In genomic region chr1:202235856-202236837, GRCh38 we compare ENCODE assay signal across 8 cellular contexts. TPM values are rescaled to one million over a fixed set of nuclear protein-coding genes. Genes with fewer than 3 reads are reported as not detected.
DNase-seq lines count a peak whose midpoint lies in the region; ATAC-seq and TF ChIP-seq lines count a peak whose summit lies in the region.

No MANE protein-coding gene starts in this region.

- no peaks in the 10 kb centered on the region for H3K9me3 Mint-ChIP-seq in HFFc6

- no peaks in the 10 kb centered on the region for H3K36me3 Mint-ChIP-seq in HFFc6 (ENCODE audit: low read depth)

- no peaks in the 10 kb centered on the region for H3K4me1 ChIP-seq in lower lobe of right lung

- peaks cover 15% of the 10 kb centered on the region for H3K27me3 ChIP-seq in lower lobe of right lung (ENCODE audit: low read depth)

- intact Hi-C loops in lower lobe of right lung (cut with DNase I), result no loop called here

- peak overlapping the region; percentile 98 for H3K27ac Mint-ChIP-seq in HFFc6

- ATAC-seq in lower lobe of right lung, result peak; percentile 92 to 93
- ATAC-seq in GM18519 (IDR thresholded peaks at IDR 0.05; ENCODE audit: low FRiP score, unreplicated experiment), result no peak

- DNase-seq in COLO829 (ENCODE audit: low spot score) (peak; percentile 89), HFFc6 (peak; percentile 95), NCI-H2227 (lab: John Stamatoyannopoulos, UW; ENCODE audit: unreplicated experiment) (peak; percentile 83), choroid plexus epithelial cell (ENCODE audit: low read depth) (peak; percentile 95), lower lobe of right lung (peak; percentile 73)
- DNase-seq in activated CD4-positive, alpha-beta T cell treated with anti-CD3 and anti-CD28 coated beads for 1 hour, result peak; percentile 37
- DNase-seq in stimulated activated CD8-positive, alpha-beta memory T cell treated with anti-CD3 and anti-CD28 coated beads, Interleukin-12 subunit alpha, Interleukin-12 subunit beta, amount 100 ng/mL, for 1 hour (ENCODE audit: low read depth), result peak; percentile 32

- no peak overlapping the region for H3K27ac ChIP-seq in lower lobe of right lung

- TF ChIP-seq CTCF in HFFc6 (IDR thresholded peaks at IDR 0.05) (peak; percentile 91), choroid plexus epithelial cell (conservative IDR thresholded peaks at IDR 0.05; ENCODE audit: low read depth, low read length) (peak; percentile 94), lower lobe of right lung (IDR thresholded peaks at IDR 0.05) (peak; percentile 93)

- H3K9me3 ChIP-seq in lower lobe of right lung, result no peaks in the 10 kb centered on the region

- H3K4me3 ChIP-seq in choroid plexus epithelial cell (ENCODE audit: low read depth, low read length) (peak overlapping the region; percentile 20), lower lobe of right lung (no peak overlapping the region)

- H3K36me3 ChIP-seq in lower lobe of right lung, result no peaks in the 10 kb centered on the region

- peaks cover 34% of the 10 kb centered on the region for H3K27me3 Mint-ChIP-seq in HFFc6 (ENCODE audit: insufficient read depth)

- H3K4me1 Mint-ChIP-seq in HFFc6 (ENCODE audit: low read depth), result peaks cover 41% of the 10 kb centered on the region

- H3K4me3 Mint-ChIP-seq in HFFc6, result peak overlapping the region; percentile 84

RNA-seq across cellular contexts. Expression of gene LGR6, which starts 42.5 kb away (rescaled TPM):
- total RNA-seq in HFFc6 (2021; fragmentation: NEBNext Ultra II Directional; extraction: Animal tissue kit (Norgen Biotek cat#: 25700)), result not detected
- total RNA-seq in lower lobe of right lung, result 1.7 TPM

Comparison
In these comparisons a context has a peak if more than half of its experiments do, and no peak if none do; other contexts are left out.
1. DNase-seq: peak in every context shown above with its lines; median percentile 95 in HFFc6; 95 in choroid plexus epithelial cell; 89 in COLO829; 83 in NCI-H2227; 73 in lower lobe of right lung; 37 in activated CD4-positive, alpha-beta T cell treated with anti-CD3 and anti-CD28 coated beads for 1 hour; 32 in stimulated activated CD8-positive, alpha-beta memory T cell treated with anti-CD3 and anti-CD28 coated beads, Interleukin-12 subunit alpha, Interleukin-12 subunit beta, amount 100 ng/mL, for 1 hour.